In genomic region chr20:19964289-19965263, GRCh38 we compare ENCODE assay signal across 1 cellular context.
TF ChIP-seq lines count a peak whose summit lies in the region.

No MANE protein-coding gene starts in this region.

TF ChIP-seq in HepG2, 621 proteins besides CTCF, POLR2A, EP300 and RAD21 (continued from another document and continues in another):
- TF ChIP-seq HINFP (CRISPR knock-in tag; IDR thresholded peaks at IDR 0.05; ENCODE audit: low read depth) (peak; percentile 99), SIX4 (CRISPR knock-in tag; IDR thresholded peaks at IDR 0.05) (peak; percentile 97), THAP11 (CRISPR knock-in tag; IDR thresholded peaks at IDR 0.05) (peak; percentile 92), NR2F6 (IDR thresholded peaks at IDR 0.05) (peak; percentile 93), NR2F6 (CRISPR knock-in tag; IDR thresholded peaks at IDR 0.05) (peak; percentile 99), TP53 (CRISPR knock-in tag; conservative IDR thresholded peaks at IDR 0.05) (peak; percentile 97), ZMYM2 (CRISPR knock-in tag; IDR thresholded peaks at IDR 0.05) (peak; percentile 98), HIVEP1 (CRISPR knock-in tag; IDR thresholded peaks at IDR 0.05) (peak; percentile 99), ZNF564 (CRISPR knock-in tag; IDR thresholded peaks at IDR 0.05) (peak; percentile 99), ELF3 (CRISPR knock-in tag; IDR thresholded peaks at IDR 0.05) (peak; percentile 100), ZNF383 (CRISPR knock-in tag; IDR thresholded peaks at IDR 0.05; ENCODE audit: borderline replicate concordance) (0 out of 2 replicates have a peak, but pooled peaks have one; percentile 76), XBP1 (CRISPR knock-in tag; IDR thresholded peaks at IDR 0.05) (peak; percentile 98), GLI4 (CRISPR knock-in tag; IDR thresholded peaks at IDR 0.05; ENCODE audit: borderline replicate concordance) (peak; percentile 99), ZNF230 (CRISPR knock-in tag; IDR thresholded peaks at IDR 0.05) (peak; percentile 100), ZNF737 (CRISPR knock-in tag; IDR thresholded peaks at IDR 0.05; ENCODE audit: borderline replicate concordance) (peak; percentile 100), ZNF160 (CRISPR knock-in tag; IDR thresholded peaks at IDR 0.05) (peak; percentile 99), TBL1XR1 (IDR thresholded peaks at IDR 0.05; ENCODE audit: borderline replicate concordance, low read length, partially characterized antibody) (peak; percentile 96), ZNF75D (CRISPR knock-in tag; IDR thresholded peaks at IDR 0.05; ENCODE audit: borderline replicate concordance) (no peak), ZSCAN21 (CRISPR knock-in tag; IDR thresholded peaks at IDR 0.05; ENCODE audit: borderline replicate concordance) (peak; percentile 100), CENPBD1 (CRISPR knock-in tag; IDR thresholded peaks at IDR 0.05; ENCODE audit: borderline replicate concordance, low read depth) (peak; percentile 99), ZFP90 (CRISPR knock-in tag; IDR thresholded peaks at IDR 0.05; ENCODE audit: borderline replicate concordance) (peak; percentile 99), FUBP1 (CRISPR knock-in tag; IDR thresholded peaks at IDR 0.05; ENCODE audit: borderline replicate concordance) (peak; percentile 100; the same call in 1 of the 2 replicates), ZNF557 (CRISPR knock-in tag; IDR thresholded peaks at IDR 0.05) (peak; percentile 100), HOXD1 (CRISPR knock-in tag; IDR thresholded peaks at IDR 0.05) (peak; percentile 98), ZFP62 (CRISPR knock-in tag; IDR thresholded peaks at IDR 0.05) (no peak), ZNF792 (CRISPR knock-in tag; IDR thresholded peaks at IDR 0.05) (peak; percentile 100), TOE1 (CRISPR knock-in tag; IDR thresholded peaks at IDR 0.05) (peak; percentile 99), ARID4A (CRISPR knock-in tag; IDR thresholded peaks at IDR 0.05; ENCODE audit: borderline replicate concordance) (peak; percentile 97), FOXO4 (CRISPR knock-in tag; conservative IDR thresholded peaks at IDR 0.05) (peak; percentile 100), ZBTB39 (CRISPR knock-in tag; IDR thresholded peaks at IDR 0.05) (peak; percentile 98), MTA3 (CRISPR knock-in tag; IDR thresholded peaks at IDR 0.05) (no peak), ZNF879 (CRISPR knock-in tag; IDR thresholded peaks at IDR 0.05) (peak; percentile 100), ZNF124 (CRISPR knock-in tag; IDR thresholded peaks at IDR 0.05) (peak; percentile 99), ZBTB38 (CRISPR knock-in tag; IDR thresholded peaks at IDR 0.05) (peak; percentile 99), MAFF (IDR thresholded peaks at IDR 0.05; ENCODE audit: low read depth, low read length) (0 out of 2 replicates have a peak, but pooled peaks have one; percentile 30), ZNF777 (CRISPR knock-in tag; IDR thresholded peaks at IDR 0.05) (peak; percentile 83), RARA (CRISPR knock-in tag; IDR thresholded peaks at IDR 0.05) (peak; percentile 99), NBN (conservative IDR thresholded peaks at IDR 0.05) (no peak), DMAP1 (CRISPR knock-in tag; IDR thresholded peaks at IDR 0.05) (peak; percentile 99), ZNF343 (CRISPR knock-in tag; IDR thresholded peaks at IDR 0.05) (peak; percentile 99), RARG (CRISPR knock-in tag; IDR thresholded peaks at IDR 0.05; ENCODE audit: low read depth) (peak; percentile 99), SAP130 (CRISPR knock-in tag; IDR thresholded peaks at IDR 0.05; ENCODE audit: low read depth) (peak; percentile 100), ZBTB1 (CRISPR knock-in tag; IDR thresholded peaks at IDR 0.05; ENCODE audit: borderline replicate concordance) (peak; percentile 89; the same call in 1 of the 2 replicates), ZNF749 (CRISPR knock-in tag; IDR thresholded peaks at IDR 0.05; ENCODE audit: borderline replicate concordance) (peak; percentile 100), ATF4 (CRISPR knock-in tag; IDR thresholded peaks at IDR 0.05) (peak in 1 of 2 experiments; percentile 97; a peak in 2 of 4 replicates), RORA (CRISPR knock-in tag; IDR thresholded peaks at IDR 0.05) (peak; percentile 98), ZNF598 (CRISPR knock-in tag; IDR thresholded peaks at IDR 0.05; ENCODE audit: borderline replicate concordance) (peak; percentile 100), SALL2 (CRISPR knock-in tag; IDR thresholded peaks at IDR 0.05) (peak; percentile 97), ZMAT3 (CRISPR knock-in tag; conservative IDR thresholded peaks at IDR 0.05) (peak; percentile 100), ZNF253 (CRISPR knock-in tag; IDR thresholded peaks at IDR 0.05; ENCODE audit: borderline replicate concordance) (peak; percentile 100), MEF2D (CRISPR knock-in tag; IDR thresholded peaks at IDR 0.05) (peak; percentile 100), SNAPC2 (CRISPR knock-in tag; IDR thresholded peaks at IDR 0.05) (peak; percentile 99), ZEB1 (IDR thresholded peaks at IDR 0.05; ENCODE audit: insufficient replicate concordance, low read depth) (peak; percentile 88), ZBTB49 (CRISPR knock-in tag; IDR thresholded peaks at IDR 0.05; ENCODE audit: borderline replicate concordance) (peak; percentile 92; the same call in 1 of the 2 replicates), ARID2 (CRISPR knock-in tag; IDR thresholded peaks at IDR 0.05; ENCODE audit: borderline replicate concordance) (peak; percentile 100), KDM4B (CRISPR knock-in tag; IDR thresholded peaks at IDR 0.05) (peak; percentile 100), IRX3 (CRISPR knock-in tag; IDR thresholded peaks at IDR 0.05; ENCODE audit: borderline replicate concordance, low read depth) (peak; percentile 100), ATF2 (CRISPR knock-in tag; IDR thresholded peaks at IDR 0.05) (peak; percentile 99)
